13 cellular contexts compared by ENCODE assay signal in the genomic region with DNA sequence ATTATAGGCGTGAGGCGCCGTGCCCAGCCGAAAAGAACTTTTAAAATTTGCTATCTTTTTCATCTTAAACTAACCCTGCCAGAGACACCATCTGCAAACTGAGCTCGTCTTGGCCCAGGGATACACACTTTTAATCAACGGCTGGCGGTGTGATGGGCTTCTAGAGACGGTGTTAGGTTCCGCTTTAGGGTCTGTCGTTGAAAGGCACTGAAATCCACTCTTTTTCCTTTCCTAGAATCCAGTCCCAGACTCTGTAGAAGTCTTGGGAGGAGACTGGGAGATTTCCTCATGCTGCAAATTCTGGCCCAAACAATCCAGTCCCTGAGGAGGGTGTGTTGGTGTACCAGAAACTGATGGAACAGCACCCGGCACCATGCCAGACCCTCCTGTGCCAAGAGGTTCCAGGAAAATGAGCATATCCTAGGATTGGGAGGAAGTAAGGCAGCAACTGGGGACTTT. TPM values are rescaled to one million over a fixed set of nuclear protein-coding genes. Genes with fewer than 3 reads are reported as not detected.
DNase-seq lines count a peak whose midpoint lies in the region; ATAC-seq and TF ChIP-seq lines count a peak whose summit lies in the region.
"Had no signal": no experiment of that assay in that cellular context is flagged by ENCODE, and none has a peak within 500 bp of the region (broad histone marks: within the 10 kb centered on the region; RNA-seq: fewer than 3 reads in every experiment).

No MANE protein-coding gene starts in this region.

- no peaks in the 10 kb centered on the region for H3K4me1 ChIP-seq in PC-3 (ENCODE audit: insufficient read depth, low read length)
- H3K4me1 ChIP-seq in tibial nerve, result peaks cover 0 to 16% (median 3%) of the 10 kb centered on the region in 4 donors
- no peaks in the 10 kb centered on the region for H3K4me1 ChIP-seq in CD8-positive, alpha-beta T cell (ENCODE audit: insufficient read depth, low read length)

- H3K27ac Mint-ChIP-seq in activated naive CD8-positive, alpha-beta T cell treated with anti-CD3 and anti-CD28 coated beads for 36 hours, result no peak overlapping the region
- no peak overlapping the region for H3K27ac Mint-ChIP-seq in CD8-positive, alpha-beta T cell
- H3K27ac Mint-ChIP-seq: memory B cell; stimulated activated memory B cell treated with anti-CD40 and anti-IgM and Interleukin-4, amounts not matched to agents 10 μg/mL and 1 μg/mL and 100 μg/mL, for 72 hours had no signal

- no peaks in the 10 kb centered on the region for H3K36me3 Mint-ChIP-seq in activated naive CD8-positive, alpha-beta T cell treated with anti-CD3 and anti-CD28 coated beads for 36 hours
- H3K36me3 Mint-ChIP-seq in CD8-positive, alpha-beta T cell, result no peaks in the 10 kb centered on the region
- H3K36me3 Mint-ChIP-seq: memory B cell; stimulated activated memory B cell treated with anti-CD40 and anti-IgM and Interleukin-4, amounts not matched to agents 10 μg/mL and 1 μg/mL and 100 μg/mL, for 72 hours had no signal

- H3K27me3 ChIP-seq in PC-3 (ENCODE audit: low read length) (no peaks in the 10 kb centered on the region), tibial nerve (no peaks in the 10 kb centered on the region)
- no peaks in the 10 kb centered on the region for H3K27me3 ChIP-seq in CD8-positive, alpha-beta T cell (ENCODE audit: insufficient read depth, low read length)

- H3F3A ChIP-seq in PC-3 (ENCODE audit: low read length, unreplicated experiment), result no peaks in the 10 kb centered on the region

- TF ChIP-seq POLR2A in tibial nerve (IDR thresholded peaks at IDR 0.05), result no peak

- H3K9me3 Mint-ChIP-seq in activated naive CD8-positive, alpha-beta T cell treated with anti-CD3 and anti-CD28 coated beads for 36 hours, result no peaks in the 10 kb centered on the region
- no peaks in the 10 kb centered on the region for H3K9me3 Mint-ChIP-seq in CD8-positive, alpha-beta T cell
- H3K9me3 Mint-ChIP-seq: memory B cell; stimulated activated memory B cell treated with anti-CD40 and anti-IgM and Interleukin-4, amounts not matched to agents 10 μg/mL and 1 μg/mL and 100 μg/mL, for 72 hours had no signal

- H3K4me1 Mint-ChIP-seq in activated naive CD8-positive, alpha-beta T cell treated with anti-CD3 and anti-CD28 coated beads for 36 hours, result peaks cover 3% of the 10 kb centered on the region
- peaks cover 10% of the 10 kb centered on the region for H3K4me1 Mint-ChIP-seq in CD8-positive, alpha-beta T cell (ENCODE audit: low read depth)

- no peak for ATAC-seq in PC-3
- no peak for ATAC-seq in CD8-positive, alpha-beta T cell
- ATAC-seq in GM19023 (IDR thresholded peaks at IDR 0.05; ENCODE audit: unreplicated experiment), result no peak
- ATAC-seq: stimulated activated memory B cell treated with anti-CD40 and anti-IgM and Interleukin-4, amounts not matched to agents 10 μg/mL and 1 μg/mL and 100 μg/mL, for 72 hours had no signal

- H3K36me3 ChIP-seq in PC-3 (ENCODE audit: low read depth, low read length) (no peaks in the 10 kb centered on the region), tibial nerve (no peaks in the 10 kb centered on the region)
- H3K36me3 ChIP-seq in CD8-positive, alpha-beta T cell (ENCODE audit: insufficient read depth, low read length), result no peaks in the 10 kb centered on the region

- no peak overlapping the region for H3K4me3 Mint-ChIP-seq in activated naive CD8-positive, alpha-beta T cell treated with anti-CD3 and anti-CD28 coated beads for 36 hours
- H3K4me3 Mint-ChIP-seq in CD8-positive, alpha-beta T cell, result no peak overlapping the region
- H3K4me3 Mint-ChIP-seq: memory B cell; stimulated activated memory B cell treated with anti-CD40 and anti-IgM and Interleukin-4, amounts not matched to agents 10 μg/mL and 1 μg/mL and 100 μg/mL, for 72 hours had no signal

- no peaks in the 10 kb centered on the region for H3K79me2 ChIP-seq in PC-3 (ENCODE audit: low read length)

- POLR2A ChIA-PET in PC-3 (lab: Charles Lee; ENCODE audit: unreplicated experiment), result no interaction called here
- POLR2A ChIA-PET in CD8-positive, alpha-beta T cell (lab: Charles Lee), result interaction anchor here (1.5 kb wide), 1 partner anchor 192 kb away, joined by 5 read pairs; the partner anchor contains the start of gene CEP95

- H2AFZ ChIP-seq in PC-3 (ENCODE audit: low read length), result peak overlapping the region; percentile 46; the same call in 1 of the 2 replicates

- H3K4me2 ChIP-seq in PC-3 (ENCODE audit: low read length), result no peak overlapping the region

- H3K4me3 ChIP-seq in PC-3 (ENCODE audit: low read length), result no peak overlapping the region
- H3K4me3 ChIP-seq in fibroblast of mammary gland (ENCODE audit: control insufficient read depth, low read depth, low read length), result no peak overlapping the region
- no peak overlapping the region for H3K4me3 ChIP-seq in tibial nerve
- H3K4me3 ChIP-seq in CD8-positive, alpha-beta T cell (ENCODE audit: low read depth, low read length), result no peak overlapping the region

- H4K20me1 ChIP-seq in PC-3 (ENCODE audit: low read length), result no peaks in the 10 kb centered on the region

- H3K9ac ChIP-seq in PC-3 (ENCODE audit: low read length), result no peak overlapping the region

- DNase-seq in PC-3 (no peak), fibroblast of mammary gland (ENCODE audit: low read depth) (peak; percentile 94), midbrain (lab: John Stamatoyannopoulos, UW) (peak; percentile 37), tibial nerve (ENCODE audit: low spot score in 2 of 2) (peak; percentile 92 to 97), NCI-H146 (lab: John Stamatoyannopoulos, UW) (no peak)
- no peak for DNase-seq in activated naive CD8-positive, alpha-beta T cell treated with anti-CD3 and anti-CD28 coated beads for 36 hours
- DNase-seq in CD8-positive, alpha-beta T cell, result no peak
- DNase-seq: activated CD8-positive, alpha-beta memory T cell treated with anti-CD3 and anti-CD28 coated beads for 24 hours; NCI-H1092 had no signal

- no peak overlapping the region for H3K27ac ChIP-seq in PC-3 (ENCODE audit: low read length)
- H3K27ac ChIP-seq in tibial nerve, result peak overlapping the region; percentile 32 to 83 (median 52)
- H3K27ac ChIP-seq in CD8-positive, alpha-beta T cell (ENCODE audit: low read depth, low read length), result no peak overlapping the region
- H3K27ac ChIP-seq: HL-60 had no signal

- H3K27me3 Mint-ChIP-seq in activated naive CD8-positive, alpha-beta T cell treated with anti-CD3 and anti-CD28 coated beads for 36 hours, result no peaks in the 10 kb centered on the region
- no peaks in the 10 kb centered on the region for H3K27me3 Mint-ChIP-seq in CD8-positive, alpha-beta T cell (ENCODE audit: low read depth)
- H3K27me3 Mint-ChIP-seq: memory B cell; stimulated activated memory B cell treated with anti-CD40 and anti-IgM and Interleukin-4, amounts not matched to agents 10 μg/mL and 1 μg/mL and 100 μg/mL, for 72 hours had no signal

- intact Hi-C loops in PC-3 (cut with micrococcal nuclease), result no loop called here
- intact Hi-C loops in CD8-positive, alpha-beta T cell (cut with DNase I, micrococcal nuclease), result no loop called here

- TF ChIP-seq CTCF in PC-3 (conservative IDR thresholded peaks at IDR 0.05; ENCODE audit: low read depth, low read length), result no peak
- TF ChIP-seq CTCF in fibroblast of mammary gland (conservative IDR thresholded peaks at IDR 0.05; ENCODE audit: control insufficient read depth, insufficient read depth, low read depth, low read length), result no peak
- no peak for TF ChIP-seq CTCF in tibial nerve (IDR thresholded peaks at IDR 0.05)
- TF ChIP-seq CTCF in CD8-positive, alpha-beta T cell (IDR thresholded peaks at IDR 0.05), result no peak

- CTCF ChIA-PET in PC-3 (lab: Charles Lee), result interaction anchor here (0.6 to 1.2 kb wide), 2 partner anchors 13 to 25 kb away, joined by 3 to 4 read pairs; no protein-coding TSS in a partner anchor
- CTCF ChIA-PET in CD8-positive, alpha-beta T cell (lab: Charles Lee), result interaction anchor here (8.3 kb wide), 1 partner anchor 104 kb away, joined by 93 read pairs; no protein-coding TSS in a partner anchor

- 41 to 69% methylated on average over 11 of the region's 11 CpGs for WGBS in tibial nerve, 2 donors

- H3K9me3 ChIP-seq in PC-3 (ENCODE audit: low read length) (no peaks in the 10 kb centered on the region), tibial nerve (peaks cover 0 to 7% (median 0%) of the 10 kb centered on the region in 4 donors)
- no peaks in the 10 kb centered on the region for H3K9me3 ChIP-seq in CD8-positive, alpha-beta T cell (ENCODE audit: low read length)

- H3K9me2 ChIP-seq in PC-3 (replicated peaks; ENCODE audit: low read length), result no peaks in the 10 kb centered on the region

- no TSS peak for BruUV-seq in PC-3 (replicated peaks; lab: Mats Ljungman, UMichigan)

- TF ChIP-seq EP300 in tibial nerve (IDR thresholded peaks at IDR 0.05), result peak; percentile 51 to 97

RNA-seq across cellular contexts. Expression of gene TEX2, which starts 52.0 kb away (rescaled TPM):
- total RNA-seq in PC-3 (2014; rRNA removed) (44.2 and 50.5 TPM in 2 replicates), tibial nerve (100 to 1,000 TPM in 1 of 4 donors, 10 to 100 TPM in 3; 32.6 to 110 (median 59.7) TPM)
- total RNA-seq in activated naive CD8-positive, alpha-beta T cell treated with anti-CD3 and anti-CD28 coated beads for 36 hours, result 10 to 100 TPM; 18.5 to 19.8 TPM
- 1 to 10 TPM; 4.8 to 5.6 TPM for total RNA-seq in CD8-positive, alpha-beta T cell

Comparison
In these comparisons a context has a peak if more than half of its experiments do, and no peak if none do; other contexts are left out.
1. DNase-seq: peak in fibroblast of mammary gland (single experiment), midbrain (single experiment) and tibial nerve (2 of 2); none in PC-3 (single experiment), activated naive CD8-positive, alpha-beta T cell treated with anti-CD3 and anti-CD28 coated beads for 36 hours (single experiment), CD8-positive, alpha-beta T cell (0 of 7) and NCI-H146 (single experiment).
2. H3K27ac ChIP-seq: peak in tibial nerve (4 of 4); none in PC-3 (single experiment) and CD8-positive, alpha-beta T cell (single experiment).